In genomic region chr6:167045828-167046580, GRCh38 we compare ENCODE assay signal across 2 cellular contexts.
TF ChIP-seq lines count a peak whose summit lies in the region.

No MANE protein-coding gene starts in this region.

TF ChIP-seq in A549, 52 proteins besides CTCF, POLR2A, EP300 and RAD21:
- TF ChIP-seq JUN (IDR thresholded peaks at IDR 0.05) = no peak
- TF ChIP-seq SMC3 (IDR thresholded peaks at IDR 0.05) = 0 out of 3 replicates have a peak, but pooled peaks have one; percentile 9

TF ChIP-seq in H1, 55 proteins besides CTCF, POLR2A, EP300 and RAD21:
- no peak for TF ChIP-seq CEBPB (IDR thresholded peaks at IDR 0.05; ENCODE audit: low read depth, low read length)
- TF ChIP-seq SP4 (IDR thresholded peaks at IDR 0.05; ENCODE audit: low read length) = no peak
- TF ChIP-seq KDM5A (IDR thresholded peaks at IDR 0.05; ENCODE audit: low read length) = no peak
- no peak for TF ChIP-seq RBBP5 (IDR thresholded peaks at IDR 0.05; ENCODE audit: borderline replicate concordance, low read depth, low read length)
- no peak for TF ChIP-seq SIN3A (conservative IDR thresholded peaks at IDR 0.05 in 1 of 2, IDR thresholded peaks at IDR 0.05 in 1 of 2; ENCODE audit: low read depth in 1 of 2, low read length in 2 of 2)
- no peak for TF ChIP-seq MAX (IDR thresholded peaks at IDR 0.05)
- no peak for TF ChIP-seq USF2 (IDR thresholded peaks at IDR 0.05; ENCODE audit: low read length)
- TF ChIP-seq CHD1 (IDR thresholded peaks at IDR 0.05; ENCODE audit: low read depth, low read length) = no peak
- no peak for TF ChIP-seq JUN (IDR thresholded peaks at IDR 0.05; ENCODE audit: low read depth, low read length)
- no peak for TF ChIP-seq YY1 (IDR thresholded peaks at IDR 0.05; ENCODE audit: low read depth, low read length)
- no peak for TF ChIP-seq RFX5 (IDR thresholded peaks at IDR 0.05; ENCODE audit: borderline replicate concordance, low read depth, low read length)
- TF ChIP-seq TBP (IDR thresholded peaks at IDR 0.05; ENCODE audit: low read depth, low read length) = no peak
- no peak for TF ChIP-seq NANOG (IDR thresholded peaks at IDR 0.05; ENCODE audit: insufficient read depth, low read depth, low read length, poor library complexity, severe bottlenecking)
- no peak for TF ChIP-seq EZH2 (IDR thresholded peaks at IDR 0.05; ENCODE audit: low read depth, low read length, severe bottlenecking)
